ENCODE assay signal across 8 cellular contexts in genomic region chr5:76175821-76176403, GRCh38.
DNase-seq lines count a peak whose midpoint lies in the region; ATAC-seq and TF ChIP-seq lines count a peak whose summit lies in the region.

No MANE protein-coding gene starts in this region.

- no peaks in the 10 kb centered on the region for H3K27me3 ChIP-seq in GM06990 (replicated peaks; ENCODE audit: control insufficient read depth, insufficient read depth, low read length)
- peaks cover 7% of the 10 kb centered on the region for H3K27me3 ChIP-seq in foreskin keratinocyte

- no peaks in the 10 kb centered on the region for H3K36me3 ChIP-seq in GM06990 (ENCODE audit: control insufficient read depth, insufficient read depth, low read length)

- no peak overlapping the region for H3K27ac ChIP-seq in foreskin keratinocyte

- DNase-seq in GM06990 (ENCODE audit: extremely low read depth, insufficient read length), result peak; percentile 62
- peak; percentile 43 to 51 for DNase-seq in activated T-cell treated with anti-CD3 and anti-CD28 coated beads, Interleukin-2, amount 50 U/mL, for 48 hours
- no peak for DNase-seq in NCI-H1092 treated with DMSO at 0.1 percent for 48 hours (lab: John Stamatoyannopoulos, UW)
- DNase-seq in foreskin keratinocyte, result no peak
- no peak for DNase-seq in 8988T
- DNase-seq in foreskin fibroblast, result no peak

- H3K4me3 ChIP-seq in GM06990 (replicated peaks; ENCODE audit: low read depth, low read length), result no peak overlapping the region
- H3K4me3 ChIP-seq in foreskin fibroblast (ENCODE audit: low read depth in 1 of 2, low read length in 2 of 2), result no peak overlapping the region

- ATAC-seq in GM19463 (IDR thresholded peaks at IDR 0.05; ENCODE audit: unreplicated experiment) (peak; percentile 65), HG03354 (IDR thresholded peaks at IDR 0.05; ENCODE audit: poor library complexity, severe bottlenecking, unreplicated experiment) (peak; percentile 90), foreskin keratinocyte (no peak)

- H3K4me1 ChIP-seq in foreskin keratinocyte, result no peaks in the 10 kb centered on the region

- TF ChIP-seq CTCF in GM06990 (IDR thresholded peaks at IDR 0.05; ENCODE audit: insufficient read depth, low read length, poor library complexity, severe bottlenecking) (no peak), foreskin keratinocyte (conservative IDR thresholded peaks at IDR 0.05) (no peak), foreskin fibroblast (IDR thresholded peaks at IDR 0.05; ENCODE audit: low read depth, low read length) (no peak)

Comparison
In these comparisons a context has a peak if more than half of its experiments do, and no peak if none do; other contexts are left out.
1. DNase-seq: peak in GM06990 (single experiment) and activated T-cell treated with anti-CD3 and anti-CD28 coated beads, Interleukin-2, amount 50 U/mL, for 48 hours (2 of 2); none in NCI-H1092 treated with DMSO at 0.1 percent for 48 hours (single experiment), foreskin keratinocyte (0 of 2), 8988T (single experiment) and foreskin fibroblast (0 of 2).